In the genomic region with DNA sequence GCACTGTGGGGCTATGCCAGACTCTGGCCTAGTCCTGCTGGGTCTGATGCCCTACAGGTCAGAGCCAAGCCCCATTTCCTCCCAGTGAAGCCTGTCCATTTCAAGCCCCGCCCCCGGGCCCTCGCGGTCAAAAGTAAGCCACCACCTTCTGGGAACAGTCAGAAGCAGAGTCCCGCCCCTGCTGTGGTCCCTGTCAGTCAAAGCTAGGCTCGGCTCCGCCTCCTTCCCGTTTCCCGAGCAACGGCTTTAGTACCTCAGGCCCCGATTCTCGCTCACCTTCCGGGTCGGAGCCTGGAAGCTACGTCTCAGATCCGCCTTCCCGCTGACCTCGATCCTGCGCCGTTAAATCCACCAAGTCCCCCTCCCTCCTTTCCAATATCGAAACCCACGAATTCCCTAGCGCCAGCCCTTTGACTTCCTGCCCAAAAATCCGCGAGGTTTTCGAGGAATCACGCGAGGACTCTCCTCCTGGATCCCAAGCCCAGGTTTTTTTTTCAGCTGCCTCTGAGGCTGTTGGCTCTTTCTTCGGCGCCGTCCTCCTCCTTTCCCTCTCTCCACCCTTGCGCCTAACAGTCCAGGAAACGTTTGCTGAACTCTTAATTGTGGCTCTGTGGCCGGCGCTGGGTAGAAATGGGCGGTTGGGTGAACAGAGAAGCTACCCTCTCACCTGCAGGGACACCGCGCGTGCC, we compare ENCODE assay signal across 8 cellular contexts. TPM values are rescaled to one million over a fixed set of nuclear protein-coding genes. Genes with fewer than 3 reads are reported as not detected.
DNase-seq lines count a peak whose midpoint lies in the region; ATAC-seq and TF ChIP-seq lines count a peak whose summit lies in the region.

No MANE protein-coding gene starts in this region.

- 4% methylated on average over 12 of the region's 39 CpGs for WGBS in mammary epithelial cell (ENCODE audit: low coverage, missing lambda C conversion rate)
- WGBS in smooth muscle cell (ENCODE audit: low lambda C conversion rate) = 3% methylated on average over 38 of the region's 39 CpGs

- dilution Hi-C loops in mammary epithelial cell (cut with HindIII; ENCODE audit: low sequenced_read_pairs) = no loop called here

- H3K9me3 ChIP-seq in A673 (ENCODE audit: low read depth, low read length, poor library complexity, severe bottlenecking) (no peaks in the 10 kb centered on the region), mammary epithelial cell (replicated peaks; ENCODE audit: insufficient read depth, low read length) (no peaks in the 10 kb centered on the region), smooth muscle cell (replicated peaks; ENCODE audit: low read depth) (no peaks in the 10 kb centered on the region)

- H3K4me2 ChIP-seq in mammary epithelial cell (ENCODE audit: insufficient read depth, low read depth, low read length) (peak overlapping the region; percentile 86), smooth muscle cell (peak overlapping the region; percentile 86)

- POLR2A ChIA-PET in A673 (lab: Charles Lee; ENCODE audit: low non-redundant PET) = interaction anchor here (0.6 kb wide), 2 partner anchors 10 to 210 kb away, joined by 7 to 9 read pairs; no protein-coding TSS in a partner anchor

- CTCF ChIA-PET in A673 (lab: Charles Lee) = interaction anchor here (0.5 to 3.5 kb wide), 8 partner anchors 8 to 99 kb away, joined by 3 to 20 read pairs (median 5); no protein-coding TSS in a partner anchor
- CTCF ChIA-PET in mammary epithelial cell (lab: Charles Lee; ENCODE audit: low non-redundant PET) = interaction anchor here (0.6 to 1.2 kb wide), 5 partner anchors 24 to 545 kb away, joined by 3 to 8 read pairs (median 5); a partner anchor contains a TSS

- peaks cover 37% of the 10 kb centered on the region for H3K4me1 ChIP-seq in A673 (ENCODE audit: insufficient read depth, low read length, poor library complexity, severe bottlenecking)
- peaks cover 39% of the 10 kb centered on the region for H3K4me1 ChIP-seq in mammary epithelial cell (ENCODE audit: insufficient read depth, low read length)
- H3K4me1 ChIP-seq in smooth muscle cell (ENCODE audit: low read depth) = peaks cover 18% of the 10 kb centered on the region

- peak; percentile 93 for DNase-seq in A673 (ENCODE audit: low spot score)
- peak; percentile 93 for DNase-seq in NCI-H2171 (lab: John Stamatoyannopoulos, UW)
- DNase-seq in mammary epithelial cell = peak; percentile 96
- peak; percentile 76 to 77 (median 76) for DNase-seq in immature natural killer cell
- peak; percentile 64 for DNase-seq in smooth muscle cell (lab: John Stamatoyannopoulos, UW; ENCODE audit: unreplicated experiment)

- H3K27me3 ChIP-seq in A673 (replicated peaks; ENCODE audit: insufficient read depth, low read depth, low read length, poor library complexity) = no peaks in the 10 kb centered on the region
- no peaks in the 10 kb centered on the region for H3K27me3 ChIP-seq in mammary epithelial cell (ENCODE audit: insufficient read depth, low read length)
- peaks cover 28% of the 10 kb centered on the region for H3K27me3 ChIP-seq in smooth muscle cell (ENCODE audit: low read depth)

- H3K36me3 Mint-ChIP-seq in immature natural killer cell = peaks cover 6 to 12% (median 8%) of the 10 kb centered on the region in 3 donors

- peak overlapping the region; percentile 94 to 99 (median 96) for H3K4me3 Mint-ChIP-seq in immature natural killer cell

- TF ChIP-seq CTCF in A673 (conservative IDR thresholded peaks at IDR 0.05; ENCODE audit: low read depth, low read length) (no peak), VCaP (conservative IDR thresholded peaks at IDR 0.05) (no peak), mammary epithelial cell (conservative IDR thresholded peaks at IDR 0.05 in 1 of 2, IDR thresholded peaks at IDR 0.05 in 1 of 2; ENCODE audit: extremely low read depth in 1 of 2, insufficient read depth in 1 of 2, low read depth in 1 of 2, low read length in 2 of 2) (no peak), smooth muscle cell (IDR thresholded peaks at IDR 0.05; ENCODE audit: borderline replicate concordance, insufficient read depth, poor library complexity, severe bottlenecking) (no peak)

- H4K20me1 ChIP-seq in mammary epithelial cell (ENCODE audit: insufficient read depth, low read length) (no peaks in the 10 kb centered on the region), smooth muscle cell (ENCODE audit: low read depth) (no peaks in the 10 kb centered on the region)

- H3K27ac ChIP-seq in A673 (ENCODE audit: low read depth, low read length, poor library complexity, severe bottlenecking) (peak overlapping the region; percentile 84), VCaP (peak overlapping the region; percentile 95), mammary epithelial cell (ENCODE audit: insufficient read depth, low read depth, low read length) (peak overlapping the region; percentile 86), smooth muscle cell (ENCODE audit: low read depth) (peak overlapping the region; percentile 93)

- peak overlapping the region; percentile 54 for H3K4me3 ChIP-seq in A673 (ENCODE audit: low read depth, low read length, poor library complexity, severe bottlenecking)
- H3K4me3 ChIP-seq in mammary epithelial cell (replicated peaks in 1 of 3; ENCODE audit: insufficient read depth in 1 of 3, low read depth in 2 of 3, low read length in 3 of 3) = peak overlapping the region; percentile 44 to 56 (median 54)
- peak overlapping the region; percentile 70 for H3K4me3 ChIP-seq in smooth muscle cell

- in situ Hi-C loops in mammary epithelial cell (cut with MboI; ENCODE audit: low sequenced_read_pairs in 2 of 2) = no loop called here

- BruUV-seq in A673 (replicated peaks; lab: Mats Ljungman, UMichigan) = TSS peak; percentile 96
- BruUV-seq in mammary epithelial cell (replicated peaks; lab: Mats Ljungman, UMichigan) = no TSS peak

- peak overlapping the region; percentile 91 for H2AFZ ChIP-seq in mammary epithelial cell (ENCODE audit: low read depth, low read length)
- H2AFZ ChIP-seq in smooth muscle cell (ENCODE audit: low read depth) = peak overlapping the region; percentile 74

- H3K27me3 Mint-ChIP-seq in immature natural killer cell (ENCODE audit: low read depth in 3 of 3) = peaks cover 3 to 7% (median 7%) of the 10 kb centered on the region in 3 donors

- no peaks in the 10 kb centered on the region for H3K9me3 Mint-ChIP-seq in immature natural killer cell

- peak overlapping the region; percentile 92 for H3K9ac ChIP-seq in mammary epithelial cell (ENCODE audit: insufficient read depth, low read length)
- peak overlapping the region; percentile 95 for H3K9ac ChIP-seq in smooth muscle cell (ENCODE audit: low read depth)

- H3K4me1 Mint-ChIP-seq in immature natural killer cell = peaks cover 22 to 24% of the 10 kb centered on the region in 2 donors

- H3F3A ChIP-seq in smooth muscle cell (ENCODE audit: low read depth) = peaks cover 27% of the 10 kb centered on the region

- H3K36me3 ChIP-seq in A673 (ENCODE audit: insufficient read depth, low read length, poor library complexity, severe bottlenecking) (no peaks in the 10 kb centered on the region), mammary epithelial cell (ENCODE audit: insufficient read depth, low read length) (peaks cover 3% of the 10 kb centered on the region), smooth muscle cell (ENCODE audit: low read depth) (peaks cover 2% of the 10 kb centered on the region)

- peak; percentile 89 for ATAC-seq in GM18861 (IDR thresholded peaks at IDR 0.05; ENCODE audit: unreplicated experiment)
- peak; percentile 97 for ATAC-seq in HG03095 (IDR thresholded peaks at IDR 0.05; ENCODE audit: unreplicated experiment)

- intact Hi-C loops in A673 (cut with micrococcal nuclease; ENCODE audit: unreplicated experiment) = loop anchor here (5.0 kb wide), 1 partner anchor 99 kb away; no protein-coding TSS in a partner anchor
- intact Hi-C loops in mammary epithelial cell (cut with micrococcal nuclease) = loop anchor here (2.0 kb wide), 2 partner anchors 18 to 100 kb away; a partner anchor contains a TSS

- peak overlapping the region; percentile 71 to 95 (median 90) for H3K27ac Mint-ChIP-seq in immature natural killer cell

- H3K79me2 ChIP-seq in mammary epithelial cell (ENCODE audit: insufficient read depth, low read length) (no peaks in the 10 kb centered on the region), smooth muscle cell (ENCODE audit: low read depth) (no peaks in the 10 kb centered on the region)

RNA-seq across cellular contexts. Expression of a gene that starts 11.8 kb away (rescaled TPM):
- 15.5 and 16.9 TPM in 2 replicates for total RNA-seq in A673 (2021)
- total RNA-seq in mammary epithelial cell = 100 to 1,000 TPM in 1 of 2 donors, 10 to 100 TPM in 1; 79.4 to 102 TPM
- 104 TPM for polyA plus RNA-seq in mammary epithelial cell
- polyA minus RNA-seq in mammary epithelial cell = 101 TPM
- polyA plus RNA-seq in immature natural killer cell = 10 to 100 TPM; 18.2 to 23.0 (median 22.0) TPM
- total RNA-seq in smooth muscle cell = 79.1 and 86.9 TPM in 2 replicates
- 92.1 and 120 TPM in 2 replicates for polyA plus RNA-seq in smooth muscle cell

RNA-seq across cellular contexts. Expression of a gene that starts 11.9 kb away (rescaled TPM):
- total RNA-seq in A673 (2021) (0.26 and 0.30 TPM in 2 replicates), mammary epithelial cell (1 to 10 TPM in 1 of 2 donors, under 1 TPM in 1; 0.59 to 2.7 TPM), smooth muscle cell (2.0 and 4.5 TPM in 2 replicates)
- polyA plus RNA-seq in mammary epithelial cell (0.95 TPM), immature natural killer cell (1 to 10 TPM in 1 of 3 donors, under 1 TPM in 1, not detected in 1; 0.28 to 1.1 TPM), smooth muscle cell (0.93 and 4.2 TPM in 2 replicates)
- 0.47 TPM for polyA minus RNA-seq in mammary epithelial cell

RNA-seq across cellular contexts. Expression of a gene that starts 19.0 kb away (rescaled TPM):
- total RNA-seq in A673 (2021) (12.5 and 19.2 TPM in 2 replicates), mammary epithelial cell (1 to 10 TPM; 1.5 to 2.3 TPM), smooth muscle cell (11.5 and 13.1 TPM in 2 replicates)
- polyA plus RNA-seq in mammary epithelial cell (0.92 TPM), immature natural killer cell (not detected), smooth muscle cell (20.3 and 20.4 TPM in 2 replicates)
- not detected for polyA minus RNA-seq in mammary epithelial cell

RNA-seq across cellular contexts. Expression of a gene that starts 43.2 kb away (rescaled TPM):
- 49.1 and 59.9 TPM in 2 replicates for total RNA-seq in A673 (2021)
- 100 to 1,000 TPM in 1 of 2 donors, 10 to 100 TPM in 1; 44.3 to 159 TPM for total RNA-seq in mammary epithelial cell
- 30.4 TPM for polyA plus RNA-seq in mammary epithelial cell
- polyA minus RNA-seq in mammary epithelial cell = 18.3 TPM
- polyA plus RNA-seq in immature natural killer cell = 10 to 100 TPM in 1 of 3 donors, 1 to 10 TPM in 2; 5.8 to 13.1 (median 7.1) TPM
- 54.9 and 57.9 TPM in 2 replicates for total RNA-seq in smooth muscle cell
- 96.2 and 103 TPM in 2 replicates for polyA plus RNA-seq in smooth muscle cell

RNA-seq across cellular contexts. Expression of a gene that starts 55.5 kb away (rescaled TPM):
- total RNA-seq in A673 (2021) (29.5 and 30.8 TPM in 2 replicates), mammary epithelial cell (10 to 100 TPM in 1 of 2 donors, 1 to 10 TPM in 1; 6.8 to 18.7 TPM), smooth muscle cell (2.0 and 2.3 TPM in 2 replicates)
- polyA plus RNA-seq in mammary epithelial cell (14.4 TPM), immature natural killer cell (1 to 10 TPM in 1 of 3 donors, under 1 TPM in 1, not detected in 1; 0.76 to 5.7 TPM), smooth muscle cell (2.5 and 3.9 TPM in 2 replicates)
- 13.5 TPM for polyA minus RNA-seq in mammary epithelial cell

Comparison
In these comparisons a context has a peak if more than half of its experiments do, and no peak if none do; other contexts are left out.
1. Peak in every context shown above with its lines: DNase-seq, ATAC-seq, H3K4me3 ChIP-seq and H3K27ac ChIP-seq.